17 cellular contexts compared by ENCODE assay signal in the genomic region with DNA sequence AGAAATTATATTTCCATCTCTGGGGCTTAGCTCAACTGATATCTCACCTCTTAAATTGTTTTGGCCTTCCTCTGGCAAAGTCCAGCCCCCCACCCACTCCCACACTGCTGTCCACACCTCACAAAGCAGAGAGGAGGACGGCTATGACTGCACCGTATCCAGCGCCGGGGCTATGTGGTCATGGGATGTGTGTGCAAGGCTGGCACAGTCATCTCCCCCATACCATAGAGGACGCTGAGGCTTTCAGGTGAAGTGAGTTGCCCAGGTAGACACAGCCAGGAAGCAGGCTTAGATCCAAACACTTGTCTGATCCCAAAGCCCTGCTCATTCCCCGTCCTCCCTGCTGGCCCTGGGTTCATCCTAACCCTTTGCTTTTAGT.
DNase-seq lines count a peak whose midpoint lies in the region; ATAC-seq and TF ChIP-seq lines count a peak whose summit lies in the region.
"Had no signal": no experiment of that assay in that cellular context is flagged by ENCODE, and none has a peak within 500 bp of the region (broad histone marks: within the 10 kb centered on the region; RNA-seq: fewer than 3 reads in every experiment).

No MANE protein-coding gene starts in this region.

- H3K27me3 Mint-ChIP-seq in chondrocyte (ENCODE audit: low read depth) (no peaks in the 10 kb centered on the region), naive B cell (no peaks in the 10 kb centered on the region)

- H3K4me1 Mint-ChIP-seq in chondrocyte (ENCODE audit: low read depth) (peaks cover 45% of the 10 kb centered on the region), naive B cell (peaks cover 78 to 96% (median 88%) of the 10 kb centered on the region in 3 donors)

- TF ChIP-seq CTCF in heart right ventricle (IDR thresholded peaks at IDR 0.05) (no peak), chondrocyte (IDR thresholded peaks at IDR 0.05) (no peak), tibial nerve (IDR thresholded peaks at IDR 0.05) (no peak)

- H3K27ac ChIP-seq in heart right ventricle (peak overlapping the region in 7 of 10 donors; percentile 50 to 81 (median 71)), right cardiac atrium (ENCODE audit: low read length) (no peak overlapping the region), tibial nerve (peak overlapping the region in 3 of 4 donors; percentile 48 to 81 (median 58))
- H3K27ac ChIP-seq: C4-2B had no signal

- ATAC-seq in heart right ventricle (no peak), right cardiac atrium (no peak), naive B cell (ENCODE audit: low read depth in 2 of 2) (no peak), left lobe of liver (no peak)

- H3K27me3 ChIP-seq in heart right ventricle: no peaks in the 10 kb centered on the region
- H3K27me3 ChIP-seq in right cardiac atrium (ENCODE audit: control insufficient read depth, insufficient read depth): no peaks in the 10 kb centered on the region
- H3K27me3 ChIP-seq in tibial nerve: no peaks in the 10 kb centered on the region

- H3K4me3 ChIP-seq in heart right ventricle: no peak overlapping the region
- no peak overlapping the region for H3K4me3 ChIP-seq in right cardiac atrium (ENCODE audit: low read length)
- H3K4me3 ChIP-seq in tibial nerve: no peak overlapping the region
- H3K4me3 ChIP-seq: lung had no signal

- H3K36me3 ChIP-seq in heart right ventricle (no peaks in the 10 kb centered on the region), tibial nerve (no peaks in the 10 kb centered on the region)

- no peak overlapping the region for H3K4me3 Mint-ChIP-seq in chondrocyte (ENCODE audit: unreplicated experiment)
- H3K4me3 Mint-ChIP-seq in naive B cell: peak overlapping the region in 1 of 8 donors; percentile 29

- H3K9me3 Mint-ChIP-seq in chondrocyte (ENCODE audit: low read depth) (no peaks in the 10 kb centered on the region), naive B cell (peaks cover 0 to 4% (median 0%) of the 10 kb centered on the region in 7 donors)

- 81 to 84% methylated on average over 6 of the region's 6 CpGs for WGBS in heart right ventricle, 2 donors
- WGBS in right cardiac atrium: 73% methylated on average over 6 of the region's 6 CpGs
- WGBS in tibial nerve, 2 donors: 81 to 93% methylated on average over 6 of the region's 6 CpGs

- no peak for TF ChIP-seq POLR2A in tibial nerve (IDR thresholded peaks at IDR 0.05)

- peaks cover 41 to 91% (median 81%) of the 10 kb centered on the region in 9 donors for H3K4me1 ChIP-seq in heart right ventricle
- H3K4me1 ChIP-seq in right cardiac atrium (ENCODE audit: control insufficient read depth, insufficient read depth, low read length): peaks cover 52% of the 10 kb centered on the region
- H3K4me1 ChIP-seq in tibial nerve: peaks cover 0 to 88% (median 58%) of the 10 kb centered on the region in 4 donors

- peak overlapping the region; percentile 36 for H3K27ac Mint-ChIP-seq in chondrocyte (ENCODE audit: unreplicated experiment)
- peak overlapping the region in 5 of 6 donors; percentile 15 to 97 (median 57) for H3K27ac Mint-ChIP-seq in naive B cell

- TF ChIP-seq EP300 in tibial nerve (IDR thresholded peaks at IDR 0.05): no peak

- intact Hi-C loops in heart right ventricle (cut with DNase I) (loop anchor here in 1 of 10 donors (5.0 to 10.0 kb wide), 2 partner anchors 80 to 127 kb away; partner anchors contain the start of gene GRK5), right cardiac atrium (cut with DNase I) (loop anchor here in 3 of 4 donors (10.0 kb wide), 3 partner anchors 47 to 83 kb away; partner anchors contain the start of gene GRK5 (in 2 of the 3))

- no peaks in the 10 kb centered on the region for H3K9me3 ChIP-seq in heart right ventricle
- H3K9me3 ChIP-seq in right cardiac atrium (ENCODE audit: control insufficient read depth, low read length): no peaks in the 10 kb centered on the region
- no peaks in the 10 kb centered on the region for H3K9me3 ChIP-seq in tibial nerve

- DNase-seq in heart right ventricle (no peak), right cardiac atrium (no peak), chondrocyte (ENCODE audit: low spot score) (peak; percentile 63), naive B cell (no peak), tibial nerve (ENCODE audit: low spot score in 2 of 2) (no peak), left lobe of liver (ENCODE audit: low spot score) (no peak), NCI-H1930 (lab: John Stamatoyannopoulos, UW) (no peak), SKM-1 treated with dmso at 0.1 percent for 144 hours (lab: John Stamatoyannopoulos, UW; ENCODE audit: unreplicated experiment) (no peak)
- DNase-seq: activated effector memory CD4-positive, alpha-beta T cell treated with Interleukin-2 at 50 U/mL for 16 hours; NCI-H1048; NCI-H2029 treated with DMSO at 0.1 percent for 48 hours; NCI-H345; SHP77; stimulated activated CD8-positive, alpha-beta memory T cell treated with anti-CD3 and anti-CD28 coated beads, Interleukin-4, amount 100 ng/mL, for 48 hours; SW 1271 had no signal

- H3K36me3 Mint-ChIP-seq in chondrocyte (ENCODE audit: low read depth) (no peaks in the 10 kb centered on the region), naive B cell (no peaks in the 10 kb centered on the region)
